In the genomic region with DNA sequence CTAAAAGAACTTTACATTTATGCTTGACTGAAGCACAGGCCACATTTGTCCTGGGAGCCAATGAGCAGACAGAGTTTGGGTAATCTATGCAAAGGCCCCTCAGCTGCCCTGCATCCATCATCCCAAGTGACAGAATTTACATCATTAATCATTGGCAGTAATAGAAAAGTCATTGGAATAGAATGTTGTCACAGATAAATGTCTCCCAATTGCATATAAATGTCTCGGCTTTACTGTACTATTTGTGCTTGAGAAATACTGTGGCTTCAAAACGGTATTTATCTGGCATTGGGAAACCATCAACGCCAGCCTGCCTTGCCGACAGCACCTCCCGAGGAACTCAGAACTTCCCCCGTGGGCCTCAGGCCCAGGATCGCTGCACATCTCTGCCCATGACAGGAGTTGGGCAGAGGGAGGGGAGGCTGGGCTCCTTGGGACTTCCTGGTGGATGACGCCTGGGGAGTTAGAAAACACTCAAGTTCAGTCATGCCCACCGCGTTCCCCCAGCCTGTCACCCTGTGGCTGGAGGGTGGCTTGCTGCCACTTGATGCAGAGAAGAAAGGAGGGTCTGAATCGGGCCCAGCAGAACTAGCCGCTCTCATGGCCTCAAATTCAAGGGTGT, we compare ENCODE assay signal across 2 cellular contexts.
TF ChIP-seq lines count a peak whose summit lies in the region.

No MANE protein-coding gene starts in this region.

TF ChIP-seq in K562, 482 proteins besides CTCF, POLR2A, EP300 and RAD21:
- TF ChIP-seq MEIS2 (IDR thresholded peaks at IDR 0.05; ENCODE audit: partially characterized antibody) (peak; percentile 43), CREB3L1 (IDR thresholded peaks at IDR 0.05; ENCODE audit: borderline replicate concordance, low read depth) (no peak)

TF ChIP-seq in HepG2, 621 proteins besides CTCF, POLR2A, EP300 and RAD21:
- TF ChIP-seq E2F5 (CRISPR knock-in tag; conservative IDR thresholded peaks at IDR 0.05) (no peak), MAF1 (CRISPR knock-in tag; IDR thresholded peaks at IDR 0.05; ENCODE audit: borderline replicate concordance) (no peak), BCL3 (CRISPR knock-in tag; IDR thresholded peaks at IDR 0.05) (no peak), MTF2 (CRISPR knock-in tag; IDR thresholded peaks at IDR 0.05; ENCODE audit: borderline replicate concordance) (no peak), SAP130 (CRISPR knock-in tag; IDR thresholded peaks at IDR 0.05; ENCODE audit: low read depth) (no peak), ZNF333 (CRISPR knock-in tag; IDR thresholded peaks at IDR 0.05; ENCODE audit: borderline replicate concordance) (no peak), HNRNPL (IDR thresholded peaks at IDR 0.05; ENCODE audit: low read depth, low read length) (no peak), ZNF180 (CRISPR knock-in tag; IDR thresholded peaks at IDR 0.05; ENCODE audit: borderline replicate concordance, low read depth) (no peak), HNF4G (IDR thresholded peaks at IDR 0.05; ENCODE audit: borderline replicate concordance, low read depth, low read length) (no peak), HNF4G (CRISPR knock-in tag; IDR thresholded peaks at IDR 0.05; ENCODE audit: borderline replicate concordance, low read depth) (no peak), CREB3 (CRISPR knock-in tag; IDR thresholded peaks at IDR 0.05) (no peak), ZNF513 (CRISPR knock-in tag; conservative IDR thresholded peaks at IDR 0.05) (no peak), ZNF850 (CRISPR knock-in tag; conservative IDR thresholded peaks at IDR 0.05) (no peak), HNF4A (CRISPR knock-in tag; IDR thresholded peaks at IDR 0.05) (no peak), PHF20 (CRISPR knock-in tag; IDR thresholded peaks at IDR 0.05) (no peak), PTBP1 (IDR thresholded peaks at IDR 0.05; ENCODE audit: low read depth, low read length, poor library complexity, severe bottlenecking) (no peak), ZFP1 (CRISPR knock-in tag; IDR thresholded peaks at IDR 0.05) (no peak), KLF13 (CRISPR knock-in tag; IDR thresholded peaks at IDR 0.05) (no peak), GABPB1 (CRISPR knock-in tag; IDR thresholded peaks at IDR 0.05) (no peak)
- TF ChIP-seq, protein P1, sequence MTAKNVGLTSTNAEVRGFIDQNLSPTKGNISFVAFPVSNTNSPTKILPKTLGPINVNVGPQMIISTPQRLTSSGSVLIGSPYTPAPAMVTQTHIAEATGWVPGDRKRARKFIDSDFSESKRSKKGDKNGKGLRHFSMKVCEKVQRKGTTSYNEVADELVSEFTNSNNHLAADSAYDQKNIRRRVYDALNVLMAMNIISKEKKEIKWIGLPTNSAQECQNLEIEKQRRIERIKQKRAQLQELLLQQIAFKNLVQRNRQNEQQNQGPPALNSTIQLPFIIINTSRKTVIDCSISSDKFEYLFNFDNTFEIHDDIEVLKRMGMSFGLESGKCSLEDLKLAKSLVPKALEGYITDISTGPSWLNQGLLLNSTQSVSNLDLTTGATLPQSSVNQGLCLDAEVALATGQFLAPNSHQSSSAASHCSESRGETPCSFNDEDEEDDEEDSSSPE (CRISPR knock-in tag; IDR thresholded peaks at IDR 0.05): no peak
